8 cellular contexts compared by ENCODE assay signal in genomic region chr4:140052050-140052449, GRCh38.
A peak's percentile ranks its signal among the peaks of the same experiment; 100 is the strongest.
DNase-seq lines count a peak whose midpoint lies in the region; ATAC-seq and TF ChIP-seq lines count a peak whose summit lies in the region.

No MANE protein-coding gene starts in this region.

- peak; percentile 11 for DNase-seq in NCI-H1105 treated with DMSO at 0.1 percent for 48 hours (lab: John Stamatoyannopoulos, UW)
- DNase-seq in NCI-H1105 (lab: John Stamatoyannopoulos, UW) = no peak
- peak; percentile 44 for DNase-seq in NB4 (ENCODE audit: low read depth)
- peak; percentile 46 for DNase-seq in activated naive CD8-positive, alpha-beta T cell treated with anti-CD3 and anti-CD28 coated beads, Interleukin-2, amount 10 ng/mL, durations not matched to agents 7 days and 5 days
- DNase-seq in iPS-NIHi7 (ENCODE audit: extremely low spot score) = peak; percentile 28
- DNase-seq in thyroid gland = peak; percentile 64 to 68
- no peak for DNase-seq in amniotic stem cell (lab: John Stamatoyannopoulos, UW)

- H3K4me3 Mint-ChIP-seq in activated naive CD8-positive, alpha-beta T cell treated with anti-CD3 and anti-CD28 coated beads, Interleukin-2, amount 10 ng/mL, durations not matched to agents 7 days and 5 days = no peak overlapping the region

- no peak for ATAC-seq in activated naive CD8-positive, alpha-beta T cell treated with anti-CD3 and anti-CD28 coated beads, Interleukin-2, amount 10 ng/mL, durations not matched to agents 7 days and 5 days (ENCODE audit: low read depth)
- ATAC-seq in HG03460 (IDR thresholded peaks at IDR 0.05; ENCODE audit: unreplicated experiment) = no peak

- TF ChIP-seq CTCF in NB4 (IDR thresholded peaks at IDR 0.05; ENCODE audit: low read depth, low read length) (peak; percentile 44), thyroid gland (IDR thresholded peaks at IDR 0.05) (peak in 5 of 6 experiments; percentile 27 to 60 (median 47))

- no peaks in the 10 kb centered on the region for H3K27me3 ChIP-seq in thyroid gland

- H3K4me3 ChIP-seq in NB4 (ENCODE audit: low read depth, low read length) (no peak overlapping the region), thyroid gland (replicated peaks in 1 of 3) (no peak overlapping the region)

- peaks cover 0 to 14% of the 10 kb centered on the region in 2 donors for H3K4me1 ChIP-seq in thyroid gland

- H3K36me3 ChIP-seq in thyroid gland = no peaks in the 10 kb centered on the region

- H3K27me3 Mint-ChIP-seq in activated naive CD8-positive, alpha-beta T cell treated with anti-CD3 and anti-CD28 coated beads, Interleukin-2, amount 10 ng/mL, durations not matched to agents 7 days and 5 days = no peaks in the 10 kb centered on the region

- 42 to 59% methylated on average over 3 of the region's 3 CpGs for WGBS in thyroid gland, 2 donors

- no peaks in the 10 kb centered on the region for H3K9me3 ChIP-seq in thyroid gland

- no peaks in the 10 kb centered on the region for H3K9me3 Mint-ChIP-seq in activated naive CD8-positive, alpha-beta T cell treated with anti-CD3 and anti-CD28 coated beads, Interleukin-2, amount 10 ng/mL, durations not matched to agents 7 days and 5 days

- TF ChIP-seq POLR2A in NB4 (IDR thresholded peaks at IDR 0.05; ENCODE audit: extremely low read depth, insufficient read length) (no peak), thyroid gland (IDR thresholded peaks at IDR 0.05) (no peak)

- intact Hi-C loops in thyroid gland (cut with DNase I) = loop anchor here (5.0 kb wide), 1 partner anchor 200 kb away; no protein-coding TSS in a partner anchor

- H3K27ac Mint-ChIP-seq in activated naive CD8-positive, alpha-beta T cell treated with anti-CD3 and anti-CD28 coated beads, Interleukin-2, amount 10 ng/mL, durations not matched to agents 7 days and 5 days = no peak overlapping the region

- POLR2A ChIA-PET in activated naive CD8-positive, alpha-beta T cell treated with anti-CD3 and anti-CD28 coated beads, Interleukin-2, amount 10 ng/mL, durations not matched to agents 7 days and 5 days (lab: Charles Lee) = interaction anchor here (1.3 to 2.2 kb wide), 7 partner anchors 19 to 183 kb away, joined by 3 to 11 read pairs (median 7); partner anchors contain the start of gene MAML3

- no peaks in the 10 kb centered on the region for H3K36me3 Mint-ChIP-seq in activated naive CD8-positive, alpha-beta T cell treated with anti-CD3 and anti-CD28 coated beads, Interleukin-2, amount 10 ng/mL, durations not matched to agents 7 days and 5 days

- peaks cover 51% of the 10 kb centered on the region for H3K4me1 Mint-ChIP-seq in activated naive CD8-positive, alpha-beta T cell treated with anti-CD3 and anti-CD28 coated beads, Interleukin-2, amount 10 ng/mL, durations not matched to agents 7 days and 5 days

- no peak overlapping the region for H3K27ac ChIP-seq in thyroid gland

Comparison
In these comparisons a context has a peak if more than half of its experiments do, and no peak if none do; other contexts are left out.
1. DNase-seq: peak in NCI-H1105 treated with DMSO at 0.1 percent for 48 hours (single experiment), NB4 (single experiment), activated naive CD8-positive, alpha-beta T cell treated with anti-CD3 and anti-CD28 coated beads, Interleukin-2, amount 10 ng/mL, durations not matched to agents 7 days and 5 days (single experiment), iPS-NIHi7 (single experiment) and thyroid gland (2 of 2); none in NCI-H1105 (single experiment) and amniotic stem cell (single experiment).